Comparison of ENCODE assay signal across 12 cellular contexts in genomic region chr2:111185496-111186022, GRCh38.
DNase-seq lines count a peak whose midpoint lies in the region; ATAC-seq and TF ChIP-seq lines count a peak whose summit lies in the region.
"Had no signal": no experiment of that assay in that cellular context is flagged by ENCODE, and none has a peak within 500 bp of the region (broad histone marks: within the 10 kb centered on the region; RNA-seq: fewer than 3 reads in every experiment).

No MANE protein-coding gene starts in this region.

- in situ Hi-C loops in brain microvascular endothelial cell (cut with HindIII; ENCODE audit: low pct_ligation_motif_present, low sequenced_read_pairs) = no loop called here

- H3K9me3 ChIP-seq in psoas muscle = no peaks in the 10 kb centered on the region
- no peaks in the 10 kb centered on the region for H3K9me3 ChIP-seq in CD4-positive, alpha-beta memory T cell (ENCODE audit: control insufficient read depth in 1 of 2, low read length in 2 of 2)

- H3K4me3 ChIP-seq in psoas muscle (no peak overlapping the region), brain microvascular endothelial cell (ENCODE audit: low read depth, low read length) (no peak overlapping the region)
- H3K4me3 ChIP-seq in CD4-positive, alpha-beta memory T cell (ENCODE audit: low read length in 2 of 2) = no peak overlapping the region

- H3K4me3 Mint-ChIP-seq in CD4-positive, alpha-beta memory T cell = no peak overlapping the region
- H3K4me3 Mint-ChIP-seq: activated CD4-positive, alpha-beta T cell treated with anti-CD3 and anti-CD28 coated beads, Interleukin-2, amount 10 ng/mL, durations not matched to agents 7 days and 5 days; central memory CD8-positive, alpha-beta T cell had no signal

- no peak overlapping the region for H3K27ac Mint-ChIP-seq in CD4-positive, alpha-beta memory T cell
- H3K27ac Mint-ChIP-seq: activated CD4-positive, alpha-beta T cell treated with anti-CD3 and anti-CD28 coated beads, Interleukin-2, amount 10 ng/mL, durations not matched to agents 7 days and 5 days had no signal

- no peaks in the 10 kb centered on the region for H3K36me3 Mint-ChIP-seq in CD4-positive, alpha-beta memory T cell

- peaks cover 0 to 2% (median 0%) of the 10 kb centered on the region in 3 donors for H3K27me3 ChIP-seq in psoas muscle (ENCODE audit: insufficient read depth in 3 of 3, low read length in 2 of 3)
- peaks cover 3% of the 10 kb centered on the region for H3K27me3 ChIP-seq in brain microvascular endothelial cell (replicated peaks)
- no peaks in the 10 kb centered on the region for H3K27me3 ChIP-seq in CD4-positive, alpha-beta memory T cell (ENCODE audit: insufficient read depth, low read length)

- 19 to 33% (median 25%) methylated on average over 9 of the region's 9 CpGs for WGBS in psoas muscle, 3 donors

- H3K9me3 Mint-ChIP-seq in CD4-positive, alpha-beta memory T cell = no peaks in the 10 kb centered on the region
- H3K9me3 Mint-ChIP-seq: activated CD4-positive, alpha-beta T cell treated with anti-CD3 and anti-CD28 coated beads, Interleukin-2, amount 10 ng/mL, durations not matched to agents 7 days and 5 days; central memory CD8-positive, alpha-beta T cell had no signal

- H3K27me3 Mint-ChIP-seq in CD4-positive, alpha-beta memory T cell = peaks cover 2% of the 10 kb centered on the region in 2 donors
- H3K27me3 Mint-ChIP-seq: central memory CD8-positive, alpha-beta T cell had no signal

- POLR2A ChIA-PET in CD4-positive, alpha-beta memory T cell (lab: Charles Lee; ENCODE audit: partially characterized antibody) = no interaction called here

- peak; percentile 69 to 70 for ATAC-seq in left cardiac atrium
- peak; percentile 67 to 86 (median 80) for ATAC-seq in psoas muscle

- intact Hi-C loops in left cardiac atrium (cut with DNase I) = no loop called here
- intact Hi-C loops in psoas muscle (cut with DNase I) = no loop called here
- intact Hi-C loops in CD4-positive, alpha-beta memory T cell (cut with micrococcal nuclease) = no loop called here

- TF ChIP-seq CTCF in psoas muscle (IDR thresholded peaks at IDR 0.05) = no peak
- no peak for TF ChIP-seq CTCF in brain microvascular endothelial cell (IDR thresholded peaks at IDR 0.05; ENCODE audit: low read depth, low read length, missing control alignments)

- peak overlapping the region; percentile 9 for H3K27ac ChIP-seq in psoas muscle
- H3K27ac ChIP-seq in brain microvascular endothelial cell = no peak overlapping the region
- H3K27ac ChIP-seq in CD4-positive, alpha-beta memory T cell (ENCODE audit: low read depth, low read length) = no peak overlapping the region

- no peaks in the 10 kb centered on the region for H3K4me1 Mint-ChIP-seq in CD4-positive, alpha-beta memory T cell
- H3K4me1 Mint-ChIP-seq: activated CD4-positive, alpha-beta T cell treated with anti-CD3 and anti-CD28 coated beads, Interleukin-2, amount 10 ng/mL, durations not matched to agents 7 days and 5 days; central memory CD8-positive, alpha-beta T cell had no signal

- CTCF ChIA-PET in CD4-positive, alpha-beta memory T cell (lab: Charles Lee; ENCODE audit: partially characterized antibody) = interaction anchor here (0.6 kb wide), 1 partner anchor 9 kb away, joined by 3 read pairs; no protein-coding TSS in a partner anchor

- peaks cover 16% of the 10 kb centered on the region for H3K4me1 ChIP-seq in psoas muscle
- no peaks in the 10 kb centered on the region for H3K4me1 ChIP-seq in CD4-positive, alpha-beta memory T cell (ENCODE audit: insufficient read depth, low read length)

- DNase-seq in DMS79 treated with DMSO at 0.1 percent for 48 hours (lab: John Stamatoyannopoulos, UW) (peak; percentile 88), NCI-H510A treated with DMSO at 0.1 percent for 48 hours (lab: John Stamatoyannopoulos, UW) (peak; percentile 49), left cardiac atrium (no peak), psoas muscle (peak in 1 of 2 donors; percentile 66), brain microvascular endothelial cell (no peak), NCI-H526 treated with DMSO at 0.1 percent for 48 hours (lab: John Stamatoyannopoulos, UW) (no peak)
- no peak for DNase-seq in CD4-positive, alpha-beta memory T cell
- no peak for DNase-seq in activated naive CD4-positive, alpha-beta T cell treated with anti-CD3 and anti-CD28 coated beads, Interleukin-2, amount 50 U/mL, for 16 hours
- DNase-seq: activated CD4-positive, alpha-beta T cell treated with anti-CD3 and anti-CD28 coated beads, Interleukin-2, amount 10 ng/mL, durations not matched to agents 7 days and 5 days; activated effector memory CD4-positive, alpha-beta T cell treated with anti-CD3 and anti-CD28 coated beads, Interleukin-2, amount 50 U/mL, for 16 hours; NCI-H82 had no signal

- no peaks in the 10 kb centered on the region for H3K36me3 ChIP-seq in psoas muscle (ENCODE audit: insufficient read depth in 1 of 2, low read depth in 1 of 2)
- no peaks in the 10 kb centered on the region for H3K36me3 ChIP-seq in brain microvascular endothelial cell (replicated peaks)
- no peaks in the 10 kb centered on the region for H3K36me3 ChIP-seq in CD4-positive, alpha-beta memory T cell (ENCODE audit: insufficient read depth, low read length)

Comparison
In these comparisons a context has a peak if more than half of its experiments do, and no peak if none do; other contexts are left out.
1. DNase-seq: peak in DMS79 treated with DMSO at 0.1 percent for 48 hours (single experiment) and NCI-H510A treated with DMSO at 0.1 percent for 48 hours (single experiment); none in left cardiac atrium (single experiment), brain microvascular endothelial cell (single experiment), NCI-H526 treated with DMSO at 0.1 percent for 48 hours (single experiment), CD4-positive, alpha-beta memory T cell (0 of 5) and activated naive CD4-positive, alpha-beta T cell treated with anti-CD3 and anti-CD28 coated beads, Interleukin-2, amount 50 U/mL, for 16 hours (single experiment).